18 cellular contexts compared by ENCODE assay signal in the genomic region with DNA sequence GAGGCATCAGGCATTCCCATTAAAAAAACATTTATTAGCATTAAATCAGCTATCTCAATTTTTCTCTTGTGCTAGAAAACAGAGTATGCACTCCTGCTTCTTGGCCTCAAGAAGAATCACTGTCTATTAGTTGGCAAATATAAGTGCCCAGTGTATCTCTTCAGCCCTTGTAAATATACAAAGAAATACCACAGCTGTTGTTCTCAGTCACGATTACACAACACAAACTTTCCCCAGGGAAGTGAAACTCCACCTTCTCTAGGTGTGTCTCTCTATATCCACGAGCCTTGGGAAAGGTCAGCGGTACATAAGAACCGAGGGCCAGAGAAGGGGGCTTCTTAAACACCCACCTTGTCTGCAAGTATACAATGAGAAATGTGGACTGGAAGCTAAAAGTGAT.
DNase-seq lines count a peak whose midpoint lies in the region; ATAC-seq, FAIRE-seq and TF ChIP-seq lines count a peak whose summit lies in the region.
"Had no signal": no experiment of that assay in that cellular context is flagged by ENCODE, and none has a peak within 500 bp of the region (broad histone marks: within the 10 kb centered on the region; RNA-seq: fewer than 3 reads in every experiment).

No MANE protein-coding gene starts in this region.

- ATAC-seq in HG03025 (IDR thresholded peaks at IDR 0.05; ENCODE audit: low FRiP score, unreplicated experiment): peak; percentile 66
- ATAC-seq: K562 had no signal

- DNase-seq in GM12891 (ENCODE audit: insufficient read length, low spot score) (no peak), SJCRH30 (peak; percentile 49 to 81), renal cortical epithelial cell (ENCODE audit: low read depth) (peak; percentile 50), HCEC 1CT (no peak), NCI-H2196 (lab: John Stamatoyannopoulos, UW; ENCODE audit: unreplicated experiment) (no peak), DMS153 treated with DMSO at 0.1 percent for 48 hours (lab: John Stamatoyannopoulos, UW; ENCODE audit: unreplicated experiment) (no peak), NCI-H2081 treated with DMSO at 0.1 percent for 48 hours (lab: John Stamatoyannopoulos, UW) (no peak)
- DNase-seq: ACHN; Calu3; CD4-positive, alpha-beta T cell; DMS 273 treated with DMSO at 0.1 percent for 48 hours; DMS79; GM23248 had no signal

- 0 out of 2 replicates have a peak, but pooled peaks cover 2% of the 10 kb centered on the region for H3K9me3 ChIP-seq in SJCRH30 (replicated peaks)
- H3K9me3 ChIP-seq: BLaER1 treated with 17β-estradiol and CSF1 and Interleukin-3, amounts not matched to agents 10 nM and 100 nM had no signal

- peak overlapping the region; percentile 21 for H3K4me3 ChIP-seq in SJCRH30
- H3K4me3 ChIP-seq: BLaER1 treated with 17β-estradiol and CSF1 and Interleukin-3, amounts not matched to agents 10 nM and 100 nM; GM23248; K562 had no signal

- H3K36me3 ChIP-seq in SJCRH30: no peaks in the 10 kb centered on the region
- H3K36me3 ChIP-seq: BLaER1 treated with 17β-estradiol and CSF1 and Interleukin-3, amounts not matched to agents 10 nM and 100 nM had no signal

- peak overlapping the region; percentile 96 for H3K27ac ChIP-seq in SJCRH30
- H3K27ac ChIP-seq: BLaER1 treated with 17β-estradiol and CSF1 and Interleukin-3, amounts not matched to agents 10 nM and 100 nM; GM23248; HL-60 had no signal

- TF ChIP-seq POLR2A in GM12891 (IDR thresholded peaks at IDR 0.05; ENCODE audit: low read depth, low read length): no peak

- FAIRE-seq in GM12891 (lab: Jason Lieb, UNC): no peak
- FAIRE-seq: H54, K562 had no signal

- H3K27me3 ChIP-seq in SJCRH30: no peaks in the 10 kb centered on the region
- H3K27me3 ChIP-seq: BLaER1 treated with 17β-estradiol and CSF1 and Interleukin-3, amounts not matched to agents 10 nM and 100 nM had no signal

- H3K4me1 ChIP-seq in SJCRH30: peaks cover 38% of the 10 kb centered on the region

TF ChIP-seq in GM12891, 5 proteins besides CTCF, POLR2A, EP300 and RAD21:
- no peak for TF ChIP-seq POLR2AphosphoS5 (IDR thresholded peaks at IDR 0.05; ENCODE audit: low read depth, low read length)
- no peak for TF ChIP-seq TAF1 (IDR thresholded peaks at IDR 0.05; ENCODE audit: low read depth, low read length)
- no peak for TF ChIP-seq POU2F2 (IDR thresholded peaks at IDR 0.05; ENCODE audit: low read depth, low read length)
- no peak for TF ChIP-seq PAX5 (IDR thresholded peaks at IDR 0.05; ENCODE audit: insufficient read depth, low read length, severe bottlenecking)
- TF ChIP-seq SPI1 (IDR thresholded peaks at IDR 0.05; ENCODE audit: low read depth, low read length): peak; percentile 85

Comparison
In these comparisons a context has a peak if more than half of its experiments do, and no peak if none do; other contexts are left out.
1. DNase-seq: peak in SJCRH30 (2 of 2) and renal cortical epithelial cell (single experiment); none in GM12891 (single experiment), HCEC 1CT (single experiment), NCI-H2196 (single experiment), DMS153 treated with DMSO at 0.1 percent for 48 hours (single experiment) and NCI-H2081 treated with DMSO at 0.1 percent for 48 hours (single experiment).